Comparison of ENCODE assay signal across 8 cellular contexts in the genomic region with DNA sequence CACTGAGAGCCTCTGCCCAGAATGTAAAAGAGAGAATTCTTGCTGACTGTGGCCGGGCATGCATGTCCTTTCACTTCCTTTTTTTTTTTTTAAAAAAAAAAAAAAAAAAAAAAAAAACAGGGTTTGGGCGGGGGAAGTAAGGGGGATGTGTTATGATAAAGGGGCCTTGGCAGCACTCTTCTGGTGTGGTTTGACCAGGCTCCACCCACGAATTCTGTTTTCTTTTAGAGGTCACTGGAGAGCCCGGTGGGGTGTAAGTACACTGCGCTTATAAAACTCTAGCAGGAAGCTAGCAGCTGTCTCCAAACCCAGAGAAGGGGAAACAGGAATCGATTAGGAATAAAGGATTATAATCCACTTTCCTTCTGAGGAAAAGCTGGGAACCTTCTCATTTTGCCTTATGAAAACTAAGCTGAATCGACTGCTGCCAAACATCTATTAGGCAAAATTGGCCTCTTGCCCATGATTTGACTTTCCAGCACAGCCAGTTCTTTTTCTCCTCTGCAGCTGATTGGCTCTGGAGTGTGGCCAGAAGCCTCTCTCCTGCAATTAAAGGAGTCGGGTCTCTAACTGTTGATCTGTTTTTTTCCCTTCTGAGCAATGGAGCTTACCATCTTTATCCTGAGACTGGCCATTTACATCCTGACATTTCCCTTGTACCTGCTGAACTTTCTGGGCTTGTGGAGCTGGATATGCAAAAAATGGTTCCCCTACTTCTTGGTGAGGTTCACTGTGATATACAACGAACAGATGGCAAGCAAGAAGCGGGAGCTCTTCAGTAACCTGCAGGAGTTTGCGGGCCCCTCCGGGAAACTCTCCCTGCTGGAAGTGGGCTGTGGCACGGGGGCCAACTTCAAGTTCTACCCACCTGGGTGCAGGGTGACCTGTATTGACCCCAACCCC. TPM values are rescaled to one million over a fixed set of nuclear protein-coding genes. Genes with fewer than 3 reads are reported as not detected.
A peak's percentile ranks its signal among the peaks of the same experiment; 100 is the strongest.
DNase-seq lines count a peak whose midpoint lies in the region; ATAC-seq, FAIRE-seq and TF ChIP-seq lines count a peak whose summit lies in the region.

No MANE protein-coding gene starts in this region.

- peak; percentile 66 for TF ChIP-seq POLR2A in K562 (conservative IDR thresholded peaks at IDR 0.05)
- peak; percentile 36 for TF ChIP-seq POLR2A in prostate gland (IDR thresholded peaks at IDR 0.05)

- peak; percentile 88 for ATAC-seq in GM21619 (IDR thresholded peaks at IDR 0.05; ENCODE audit: unreplicated experiment)
- peak; percentile 87 for ATAC-seq in K562

- no peak for TF ChIP-seq RAD21 in K562 (CRISPR knock-in tag; conservative IDR thresholded peaks at IDR 0.05 in 1 of 2, IDR thresholded peaks at IDR 0.05 in 1 of 2)

- no peaks in the 10 kb centered on the region for H3K36me3 ChIP-seq in HUES6 (ENCODE audit: control insufficient read depth, insufficient read depth, low read length)
- no peaks in the 10 kb centered on the region; the same call in 2 of the 3 replicates for H3K36me3 ChIP-seq in K562 (ENCODE audit: control insufficient read depth, insufficient read depth, low read length)
- H3K36me3 ChIP-seq in hepatocyte (replicated peaks; ENCODE audit: insufficient read depth, low read depth), result no peaks in the 10 kb centered on the region
- H3K36me3 ChIP-seq in prostate gland, result no peaks in the 10 kb centered on the region

- H3K4me1 ChIP-seq in HUES6 (ENCODE audit: control insufficient read depth, insufficient read depth, low read length), result peaks cover 50% of the 10 kb centered on the region
- peaks cover 3 to 21% of the 10 kb centered on the region in 2 experiments; a peak in 4 of 5 replicates for H3K4me1 ChIP-seq in K562 (replicated peaks in 1 of 2; ENCODE audit: control insufficient read depth in 2 of 2, insufficient read depth in 2 of 2, low read length in 2 of 2)
- H3K4me1 ChIP-seq in hepatocyte (ENCODE audit: insufficient read depth), result peaks cover 38% of the 10 kb centered on the region
- H3K4me1 ChIP-seq in prostate gland (replicated peaks), result peaks cover 5% of the 10 kb centered on the region

- no peaks in the 10 kb centered on the region for H4K20me1 ChIP-seq in K562 (replicated peaks; ENCODE audit: control insufficient read depth, insufficient read depth, low read length)
- H4K20me1 ChIP-seq in hepatocyte (ENCODE audit: insufficient read depth, poor library complexity, severe bottlenecking), result no peaks in the 10 kb centered on the region

- BruUV-seq in K562 (replicated peaks; lab: Mats Ljungman, UMichigan), result TSS peak; percentile 77

- in situ Hi-C loops in K562 (cut with MboI), result no loop called here

- H3K79me2 ChIP-seq in K562 (ENCODE audit: control insufficient read depth, insufficient read depth, low read length) (peaks cover 46% of the 10 kb centered on the region), hepatocyte (peaks cover 46% of the 10 kb centered on the region)

- H3K9me1 ChIP-seq in K562 (ENCODE audit: control insufficient read depth, insufficient read depth, low read length), result no peaks in the 10 kb centered on the region

- no peaks in the 10 kb centered on the region for H3K27me3 ChIP-seq in HUES6 (ENCODE audit: control insufficient read depth, insufficient read depth, low read length)
- no peaks in the 10 kb centered on the region for H3K27me3 ChIP-seq in K562 (ENCODE audit: control insufficient read depth in 2 of 2, insufficient read depth in 2 of 2, low read length in 2 of 2)
- H3K27me3 ChIP-seq in hepatocyte, result no peaks in the 10 kb centered on the region
- H3K27me3 ChIP-seq in prostate gland (replicated peaks; ENCODE audit: insufficient read depth), result no peaks in the 10 kb centered on the region

- DNase-seq in GM04504 (ENCODE audit: low read depth) (peak; percentile 61), NOMO-1 treated with dmso at 0.1 percent for 144 hours (lab: John Stamatoyannopoulos, UW; ENCODE audit: unreplicated experiment) (peak; percentile 94), K562 (ENCODE audit: extremely low read depth in 1 of 4, low spot score in 3 of 4) (peak; percentile 84 to 93 (median 87)), hepatocyte (ENCODE audit: low spot score) (peak; percentile 87), prostate gland (ENCODE audit: low spot score) (peak; percentile 96)
- DNase-seq in NK-92 treated with Interleukin-12 subunit alpha and Interleukin-12 subunit beta, amount 100 ng/mL, for 24 hours (lab: John Stamatoyannopoulos, UW), result no peak

- H3K27ac ChIP-seq in HUES6 (ENCODE audit: low read depth, low read length) (0 out of 2 replicates have a peak overlapping the region, but pooled peaks have one; percentile 25), K562 (ENCODE audit: extremely low read depth, low read depth, low read length) (peak overlapping the region; percentile 95), hepatocyte (peak overlapping the region; percentile 94), prostate gland (peak overlapping the region; percentile 82 to 83)

- FAIRE-seq in K562 (lab: Jason Lieb, UNC), result peak; percentile 87

- H3K4me3 ChIP-seq in HUES6 (ENCODE audit: low read depth, low read length) (peak overlapping the region; percentile 48), K562 (peak overlapping the region; percentile 61), hepatocyte (peak overlapping the region; percentile 42), prostate gland (peak overlapping the region; percentile 66 to 68)

- peak overlapping the region; percentile 93 for H2AFZ ChIP-seq in K562 (ENCODE audit: low read depth, low read length)
- peak overlapping the region; percentile 78 for H2AFZ ChIP-seq in hepatocyte

- H3K9me2 ChIP-seq in hepatocyte (replicated peaks; ENCODE audit: insufficient read depth), result no peaks in the 10 kb centered on the region

- no peaks in the 10 kb centered on the region for H3K9me3 ChIP-seq in HUES6 (ENCODE audit: control insufficient read depth, insufficient read depth, low read depth, low read length)
- no peaks in the 10 kb centered on the region; the same call in 1 of the 2 replicates for H3K9me3 ChIP-seq in K562 (replicated peaks; ENCODE audit: control insufficient read depth, insufficient read depth, low read depth, low read length)
- H3K9me3 ChIP-seq in hepatocyte (ENCODE audit: low read depth), result no peaks in the 10 kb centered on the region
- no peaks in the 10 kb centered on the region for H3K9me3 ChIP-seq in prostate gland

- 1% methylated on average over 12 of the region's 13 CpGs for WGBS in K562 (ENCODE audit: insufficient coverage, low coverage, missing lambda C conversion rate)
- 18% methylated on average over 13 of the region's 13 CpGs for WGBS in hepatocyte (ENCODE audit: low lambda C conversion rate, missing lambda C conversion rate)
- WGBS in prostate gland, result 0% methylated on average over 13 of the region's 13 CpGs

- no peak for TF ChIP-seq EP300 in K562 (IDR thresholded peaks at IDR 0.05; ENCODE audit: low read length)

- intact Hi-C loops in K562 (cut with micrococcal nuclease), result loop anchor here (5.0 to 10.0 kb wide), 3 partner anchors 97 to 160 kb away; partner anchors contain the start of genes ATF1 and SLC11A2
- intact Hi-C loops in prostate gland (cut with DNase I), result loop anchor here (5.0 to 10.0 kb wide), 2 partner anchors 63 to 100 kb away; no protein-coding TSS in a partner anchor

- H3K9ac ChIP-seq in HUES6 (ENCODE audit: low read length), result peak overlapping the region; percentile 49
- peak overlapping the region; percentile 81 to 94 for H3K9ac ChIP-seq in K562 (ENCODE audit: insufficient read depth in 1 of 2, low read depth in 2 of 2, low read length in 2 of 2)

- TF ChIP-seq CTCF in K562 (IDR thresholded peaks at IDR 0.05 in 2 of 3, conservative IDR thresholded peaks at IDR 0.05 in 1 of 3; ENCODE audit: insufficient read depth in 2 of 3, low read depth in 1 of 3, low read length in 3 of 3), result no peak
- no peak for TF ChIP-seq CTCF in hepatocyte (IDR thresholded peaks at IDR 0.05; ENCODE audit: poor library complexity)
- TF ChIP-seq CTCF in prostate gland (IDR thresholded peaks at IDR 0.05), result no peak

- POLR2A ChIA-PET in K562 (lab: Yijun Ruan, JAX), result interaction anchor here (0.7 to 1.6 kb wide), 11 partner anchors 10 to 1344 kb away, joined by 3 to 6 read pairs (median 3); partner anchors contain the start of genes ATF1 and SLC11A2

- CTCF ChIA-PET in K562 (lab: Yijun Ruan, JAX; ENCODE audit: low intra/inter-chr PET ratio), result no interaction called here

- H3K4me2 ChIP-seq in K562 (ENCODE audit: insufficient read depth, low read length) (peak overlapping the region; percentile 85), hepatocyte (peak overlapping the region; percentile 84)

TF ChIP-seq in K562, 482 proteins besides CTCF, POLR2A, EP300 and RAD21 (continues in another document):
- no peak for TF ChIP-seq PCBP2 (IDR thresholded peaks at IDR 0.05; ENCODE audit: low read depth, low read length, poor library complexity, severe bottlenecking)
- no peak for TF ChIP-seq ZNF778 (CRISPR knock-in tag; IDR thresholded peaks at IDR 0.05)
- no peak for TF ChIP-seq ZNF224 (CRISPR knock-in tag; IDR thresholded peaks at IDR 0.05)
- no peak for TF ChIP-seq FOS (IDR thresholded peaks at IDR 0.05; ENCODE audit: extremely low read depth, insufficient read length)
- TF ChIP-seq ZNF75A (CRISPR knock-in tag; IDR thresholded peaks at IDR 0.05), result no peak
- no peak for TF ChIP-seq ETV6 (IDR thresholded peaks at IDR 0.05; ENCODE audit: borderline replicate concordance in 1 of 2, low read depth in 2 of 2, low read length in 1 of 2)
- TF ChIP-seq ETV6 (CRISPR knock-in tag; IDR thresholded peaks at IDR 0.05; ENCODE audit: borderline replicate concordance), result no peak
- TF ChIP-seq ZNF165 (CRISPR knock-in tag; IDR thresholded peaks at IDR 0.05; ENCODE audit: borderline replicate concordance), result no peak
- TF ChIP-seq KLF1 (tag; IDR thresholded peaks at IDR 0.05), result no peak
- no peak for TF ChIP-seq ZNF445 (CRISPR knock-in tag; IDR thresholded peaks at IDR 0.05; ENCODE audit: low read depth)

RNA-seq across cellular contexts. Expression of gene HIGD1C, which starts 27.7 kb away (rescaled TPM):
- not detected in 2 replicates for total RNA-seq in K562 (2011; cell fraction: chromatin; rRNA removed; ENCODE audit: low replicate concordance)
- not detected in 2 replicates for total RNA-seq in K562 (2011; cell fraction: nucleolus; rRNA removed)
- not detected in 2 replicates for total RNA-seq in K562 (2011; cell fraction: nucleoplasm; rRNA removed)
- not detected in 2 replicates for total RNA-seq in K562 (2014; rRNA removed)
- not detected in 2 replicates for total RNA-seq in K562 (2014; rRNA removed; fragmentation: Illumina TruSeq; extraction: Trizol)
- total RNA-seq in K562 (2015; rRNA removed; fragmentation: Illumina TruSeq; extraction: Trizol), result not detected in 2 replicates
- total RNA-seq in K562 (2021), result not detected in 2 replicates
- polyA plus RNA-seq in K562 (2011; rRNA removed), result not detected in 2 replicates
- not detected in 2 replicates for polyA plus RNA-seq in K562 (2011; cell fraction: cytosol; rRNA removed)
- polyA plus RNA-seq in K562 (2011; cell fraction: nucleus; rRNA removed), result not detected in 2 replicates
- polyA plus RNA-seq in K562 (2012), result not detected in 2 replicates
- not detected in 2 replicates for polyA plus RNA-seq in K562 (2014; fragmentation: Illumina TruSeq; extraction: Trizol)
- polyA plus RNA-seq in K562 (2014; fragmentation: Nextera tagmentation; extraction: Ambion mirVana), result not detected
- polyA plus RNA-seq in K562 (2014; rRNA removed), result not detected in 2 replicates
- not detected in 2 replicates for polyA minus RNA-seq in K562 (2011; rRNA and poly(A)+ RNA removed)
- polyA minus RNA-seq in K562 (2011; cell fraction: cytosol; rRNA and poly(A)+ RNA removed), result not detected in 2 replicates
- polyA minus RNA-seq in K562 (2011; cell fraction: nucleus; rRNA and poly(A)+ RNA removed), result not detected in 2 replicates
- total RNA-seq in hepatocyte, result not detected in 2 replicates
- polyA plus RNA-seq in hepatocyte, result not detected in 2 replicates
- not detected for total RNA-seq in prostate gland

Comparison
In these comparisons a context has a peak if more than half of its experiments do, and no peak if none do; other contexts are left out.
1. H3K27ac ChIP-seq: peak in every context shown above with its lines; median percentile 95 in K562; 94 in hepatocyte; 82 in prostate gland; 25 in HUES6.